In genomic region chr2:78992807-78993517, GRCh38 we compare ENCODE assay signal across 1 cellular context.
A peak's percentile ranks its signal among the peaks of the same experiment; 100 is the strongest.
TF ChIP-seq lines count a peak whose summit lies in the region.

No MANE protein-coding gene starts in this region.

TF ChIP-seq in HepG2, 621 proteins besides CTCF, POLR2A, EP300 and RAD21 (continued from another document):
- TF ChIP-seq AHDC1 (CRISPR knock-in tag; IDR thresholded peaks at IDR 0.05; ENCODE audit: borderline replicate concordance) (no peak), PBX2 (CRISPR knock-in tag; IDR thresholded peaks at IDR 0.05) (peak; percentile 24; the same call in 1 of the 2 replicates), FOXO1 (CRISPR knock-in tag; IDR thresholded peaks at IDR 0.05) (no peak), EZH2 (conservative IDR thresholded peaks at IDR 0.05; ENCODE audit: low read depth, low read length) (peak; percentile 49; the same call in 1 of the 2 replicates), JDP2 (CRISPR knock-in tag; IDR thresholded peaks at IDR 0.05; ENCODE audit: borderline replicate concordance) (no peak), FOXM1 (CRISPR knock-in tag; IDR thresholded peaks at IDR 0.05) (no peak), PAWR (CRISPR knock-in tag; IDR thresholded peaks at IDR 0.05; ENCODE audit: borderline replicate concordance) (0 out of 2 replicates have a peak, but pooled peaks have one; percentile 41)
